Comparison of ENCODE assay signal across 37 cellular contexts in genomic region chr1:84732520-84732919, GRCh38.
"Had no signal": no experiment of that assay in that cellular context is flagged by ENCODE, and none has a peak within 500 bp of the region (broad histone marks: within the 10 kb centered on the region; RNA-seq: fewer than 3 reads in every experiment).

No MANE protein-coding gene starts in this region.

- H3K4me1 Mint-ChIP-seq: activated naive CD4-positive, alpha-beta T cell treated with anti-CD3 and anti-CD28 coated beads, Interleukin-2, amount 10 ng/mL, durations not matched to agents 7 days and 5 days; activated naive CD4-positive, alpha-beta T cell treated with anti-CD3 and anti-CD28 coated beads, Interleukin-2, amount 50 U/mL, for 24 hours; activated naive CD8-positive, alpha-beta T cell treated with anti-CD3 and anti-CD28 coated beads for 36 hours; activated naive CD8-positive, alpha-beta T cell treated with anti-CD3 and anti-CD28 coated beads, Interleukin-2, amount 10 ng/mL, durations not matched to agents 7 days and 5 days; activated naive CD8-positive, alpha-beta T cell treated with anti-CD3 and anti-CD28 coated beads, Interleukin-2, amount 50 U/mL, for 24 hours; activated T-helper 17 cell treated with anti-CD3 and anti-CD28 coated beads, Interleukin-2, amount 50 U/mL, for 72 hours; brain; central memory CD8-positive, alpha-beta T cell had no signal

- H3K27me3 ChIP-seq: ascending aorta, body of pancreas, brain microvascular endothelial cell, breast epithelium, cardiac muscle cell had no signal

- ATAC-seq: activated naive CD4-positive, alpha-beta T cell treated with anti-CD3 and anti-CD28 coated beads, Interleukin-2, amount 50 U/mL, for 72 hours; activated naive CD8-positive, alpha-beta T cell treated with anti-CD3 and anti-CD28 coated beads, Interleukin-2, amount 50 U/mL, for 24 hours; activated T-cell treated with anti-CD3 and anti-CD28 coated beads, Interleukin-2, amount 50 U/mL, for 4 hours; activated T-cell treated with anti-CD3 and anti-CD28 coated beads, Interleukin-2, amount 50 U/mL, for 72 hours; activated T-helper 17 cell treated with anti-CD3 and anti-CD28 coated beads, Interleukin-2, amount 50 U/mL, for 72 hours; body of pancreas had no signal

- H3K4me3 Mint-ChIP-seq: activated naive CD4-positive, alpha-beta T cell treated with anti-CD3 and anti-CD28 coated beads for 36 hours; activated naive CD4-positive, alpha-beta T cell treated with anti-CD3 and anti-CD28 coated beads, Interleukin-2, amount 10 ng/mL, durations not matched to agents 7 days and 5 days; activated naive CD4-positive, alpha-beta T cell treated with anti-CD3 and anti-CD28 coated beads, Interleukin-2, amount 50 U/mL, for 24 hours; activated naive CD8-positive, alpha-beta T cell; activated naive CD8-positive, alpha-beta T cell treated with anti-CD3 and anti-CD28 coated beads for 36 hours; activated naive CD8-positive, alpha-beta T cell treated with anti-CD3 and anti-CD28 coated beads, Interleukin-2, amount 10 ng/mL, durations not matched to agents 7 days and 5 days; activated naive CD8-positive, alpha-beta T cell treated with anti-CD3 and anti-CD28 coated beads, Interleukin-2, amount 50 U/mL, for 24 hours; activated T-cell treated with anti-CD3 and anti-CD28 coated beads, Interleukin-2, amount 50 U/mL, for 24 hours; activated T-cell treated with anti-CD3 and anti-CD28 coated beads, Interleukin-2, amount 50 U/mL, for 4 hours; activated T-cell treated with anti-CD3 and anti-CD28 coated beads, Interleukin-2, amount 50 U/mL, for 72 hours; activated T-helper 1 cell treated with anti-CD3 and anti-CD28 coated beads, Interleukin-12 subunit alpha, Interleukin-12 subunit beta, Interleukin-2, Interleukin-4 antibody, amounts not matched to agents 30 ng/mL and 10 ng/mL and 1 ng/mL, durations not matched to agents 14 hours and 24 hours and 36 hours; activated T-helper 17 cell treated with anti-CD3 and anti-CD28 coated beads, Interleukin-2, amount 50 U/mL, for 72 hours; brain; central memory CD8-positive, alpha-beta T cell had no signal

- H3K9me3 ChIP-seq: adrenal gland, ascending aorta, body of pancreas, breast epithelium had no signal

- H3K4me3 ChIP-seq: adrenal gland, ascending aorta, body of pancreas, breast epithelium, cardiac muscle cell had no signal

- H3K36me3 Mint-ChIP-seq: activated naive CD4-positive, alpha-beta T cell treated with anti-CD3 and anti-CD28 coated beads, Interleukin-2, amount 10 ng/mL, durations not matched to agents 7 days and 5 days; activated naive CD4-positive, alpha-beta T cell treated with anti-CD3 and anti-CD28 coated beads, Interleukin-2, amount 50 U/mL, for 72 hours; activated naive CD8-positive, alpha-beta T cell; activated naive CD8-positive, alpha-beta T cell treated with anti-CD3 and anti-CD28 coated beads for 36 hours; activated naive CD8-positive, alpha-beta T cell treated with anti-CD3 and anti-CD28 coated beads, Interleukin-2, amount 10 ng/mL, durations not matched to agents 7 days and 5 days had no signal

- H3K27ac Mint-ChIP-seq: activated naive CD4-positive, alpha-beta T cell treated with anti-CD3 and anti-CD28 coated beads for 36 hours; activated naive CD4-positive, alpha-beta T cell treated with anti-CD3 and anti-CD28 coated beads, Interleukin-2, amount 10 ng/mL, durations not matched to agents 7 days and 5 days; activated naive CD4-positive, alpha-beta T cell treated with anti-CD3 and anti-CD28 coated beads, Interleukin-2, amount 50 U/mL, for 24 hours; activated naive CD4-positive, alpha-beta T cell treated with anti-CD3 and anti-CD28 coated beads, Interleukin-2, amount 50 U/mL, for 72 hours; activated naive CD8-positive, alpha-beta T cell; activated naive CD8-positive, alpha-beta T cell treated with anti-CD3 and anti-CD28 coated beads for 36 hours; activated naive CD8-positive, alpha-beta T cell treated with anti-CD3 and anti-CD28 coated beads, Interleukin-2, amount 10 ng/mL, durations not matched to agents 7 days and 5 days; activated naive CD8-positive, alpha-beta T cell treated with anti-CD3 and anti-CD28 coated beads, Interleukin-2, amount 50 U/mL, for 24 hours; activated T-cell treated with anti-CD3 and anti-CD28 coated beads, Interleukin-2, amount 50 U/mL, for 24 hours; activated T-cell treated with anti-CD3 and anti-CD28 coated beads, Interleukin-2, amount 50 U/mL, for 72 hours; activated T-helper 1 cell treated with anti-CD3 and anti-CD28 coated beads, Interleukin-12 subunit alpha, Interleukin-12 subunit beta, Interleukin-2, Interleukin-4 antibody, amounts not matched to agents 30 ng/mL and 10 ng/mL and 1 ng/mL, durations not matched to agents 14 hours and 24 hours and 36 hours; activated T-helper 17 cell treated with anti-CD3 and anti-CD28 coated beads, Interleukin-2, amount 50 U/mL, for 72 hours; activated T-helper 2 cell treated with anti-CD3 and anti-CD28 coated beads, Interferon-gamma antibody, Interleukin-2, Interleukin-4, amounts not matched to agents 10 μg/mL and 5 μg/mL and 100 μg/mL, durations not matched to agents 14 hours and 24 hours and 36 hours; brain had no signal

- DNase-seq: activated effector memory CD4-positive, alpha-beta T cell treated with anti-CD3 and anti-CD28 coated beads, Interleukin-2, amount 50 U/mL, for 16 hours; activated effector memory CD4-positive, alpha-beta T cell treated with Interleukin-2 at 50 U/mL for 16 hours; activated gamma-delta T cell; activated gamma-delta T cell treated with Interleukin-2 at 50 U/mL for 16 hours; activated naive CD4-positive, alpha-beta T cell; activated naive CD4-positive, alpha-beta T cell treated with anti-CD3 and anti-CD28 coated beads for 36 hours; activated naive CD4-positive, alpha-beta T cell treated with anti-CD3 and anti-CD28 coated beads, Interleukin-2, amount 10 ng/mL, durations not matched to agents 7 days and 5 days; activated naive CD4-positive, alpha-beta T cell treated with anti-CD3 and anti-CD28 coated beads, Interleukin-2, amount 50 U/mL, for 16 hours; activated naive CD4-positive, alpha-beta T cell treated with Interleukin-2 at 50 U/mL for 16 hours; activated naive CD8-positive, alpha-beta T cell treated with anti-CD3 and anti-CD28 coated beads for 36 hours; activated naive CD8-positive, alpha-beta T cell treated with anti-CD3 and anti-CD28 coated beads, Interleukin-2, amount 10 ng/mL, durations not matched to agents 7 days and 5 days; activated naive CD8-positive, alpha-beta T cell treated with anti-CD3 and anti-CD28 coated beads, Interleukin-2, amount 50 U/mL, for 24 hours; activated T-cell treated with anti-CD3 and anti-CD28 coated beads, Interleukin-2, amount 50 U/mL, for 24 hours; activated T-cell treated with anti-CD3 and anti-CD28 coated beads, Interleukin-2, amount 50 U/mL, for 4 hours; activated T-cell treated with anti-CD3 and anti-CD28 coated beads, Interleukin-2, amount 50 U/mL, for 48 hours; activated T-cell treated with anti-CD3 and anti-CD28 coated beads, Interleukin-2, amount 50 U/mL, for 72 hours; adrenal gland; amniotic stem cell; amygdala; anterior cingulate cortex; aorta; body of pancreas; brain microvascular endothelial cell; caudate nucleus; central memory CD4-positive, alpha-beta T cell; cerebellar nuclear complex had no signal

- H3K9me3 Mint-ChIP-seq: activated naive CD4-positive, alpha-beta T cell treated with anti-CD3 and anti-CD28 coated beads for 36 hours; activated naive CD4-positive, alpha-beta T cell treated with anti-CD3 and anti-CD28 coated beads, Interleukin-2, amount 10 ng/mL, durations not matched to agents 7 days and 5 days; activated naive CD4-positive, alpha-beta T cell treated with anti-CD3 and anti-CD28 coated beads, Interleukin-2, amount 50 U/mL, for 24 hours; activated naive CD4-positive, alpha-beta T cell treated with anti-CD3 and anti-CD28 coated beads, Interleukin-2, amount 50 U/mL, for 72 hours; activated naive CD8-positive, alpha-beta T cell treated with anti-CD3 and anti-CD28 coated beads for 36 hours; activated naive CD8-positive, alpha-beta T cell treated with anti-CD3 and anti-CD28 coated beads, Interleukin-2, amount 50 U/mL, for 24 hours; activated T-cell treated with anti-CD3 and anti-CD28 coated beads, Interleukin-2, amount 50 U/mL, for 24 hours; activated T-cell treated with anti-CD3 and anti-CD28 coated beads, Interleukin-2, amount 50 U/mL, for 4 hours; activated T-cell treated with anti-CD3 and anti-CD28 coated beads, Interleukin-2, amount 50 U/mL, for 72 hours; activated T-helper 17 cell treated with anti-CD3 and anti-CD28 coated beads, Interleukin-2, amount 50 U/mL, for 72 hours; central memory CD8-positive, alpha-beta T cell had no signal

- H3K27ac ChIP-seq: adrenal gland, ascending aorta, body of pancreas, brain microvascular endothelial cell, breast epithelium, cardiac muscle cell had no signal

- H3K36me3 ChIP-seq: adrenal gland, ascending aorta, brain microvascular endothelial cell, breast epithelium, cardiac muscle cell had no signal

- H3K4me1 ChIP-seq: adrenal gland, body of pancreas, breast epithelium had no signal
